1 cellular context compared by ENCODE assay signal in genomic region chr2:10407841-10408648, GRCh38.
TF ChIP-seq lines count a peak whose summit lies in the region.

No MANE protein-coding gene starts in this region.

TF ChIP-seq in HepG2, 621 proteins besides CTCF, POLR2A, EP300 and RAD21 (continued from another document):
- no peak for TF ChIP-seq SALL2 (CRISPR knock-in tag; IDR thresholded peaks at IDR 0.05)
- TF ChIP-seq RFXAP (CRISPR knock-in tag; IDR thresholded peaks at IDR 0.05; ENCODE audit: borderline replicate concordance), result no peak
- TF ChIP-seq MEIS1 (CRISPR knock-in tag; IDR thresholded peaks at IDR 0.05; ENCODE audit: borderline replicate concordance), result peak; percentile 68; the same call in 1 of the 2 replicates
